ENCODE assay signal across 8 cellular contexts in genomic region chr20:49218739-49219090, GRCh38. TPM values are rescaled to one million over a fixed set of nuclear protein-coding genes. Genes with fewer than 3 reads are reported as not detected.
A peak's percentile ranks its signal among the peaks of the same experiment; 100 is the strongest.
DNase-seq lines count a peak whose midpoint lies in the region; ATAC-seq, FAIRE-seq and TF ChIP-seq lines count a peak whose summit lies in the region.
"Not testable (repeated sequence)": the region's sequence is repeated elsewhere in the genome, so short reads cannot be mapped to it uniquely, and the experiment has no call there.

No MANE protein-coding gene starts in this region.

- peaks cover 15 to 20% of the 10 kb centered on the region in 2 experiments for H3K36me3 ChIP-seq in HCT116 (ENCODE audit: control insufficient read depth in 1 of 2, insufficient read depth in 2 of 2, low read length in 2 of 2)
- H3K36me3 ChIP-seq in OCI-LY7 (ENCODE audit: insufficient read depth, low read length): peaks cover 22% of the 10 kb centered on the region
- H3K36me3 ChIP-seq in mucosa of rectum (ENCODE audit: control insufficient read depth in 2 of 2, insufficient read depth in 2 of 2, low read length in 2 of 2): peaks cover 14 to 16% of the 10 kb centered on the region in 2 donors
- H3K36me3 ChIP-seq in skeletal muscle tissue (ENCODE audit: control insufficient read depth in 3 of 3, insufficient read depth in 3 of 3, low read length in 3 of 3): peaks cover 10 to 18% (median 12%) of the 10 kb centered on the region in 3 donors

- intact Hi-C loops in HCT116 (cut with micrococcal nuclease) (loop anchor here (5.0 kb wide), 1 partner anchor 581 kb away; no protein-coding TSS in a partner anchor), OCI-LY7 (cut with micrococcal nuclease; ENCODE audit: unreplicated experiment) (loop anchor here (1.0 to 5.0 kb wide), 3 partner anchors 30 to 171 kb away; partner anchors contain the start of genes CSE1L, STAU1 and ZNFX1), head of caudate nucleus (cut with DNase I) (loop anchor here (2.0 to 5.0 kb wide), 2 partner anchors 60 to 86 kb away; partner anchors contain the start of gene ZNFX1)

- H4K20me1 ChIP-seq in HCT116 (ENCODE audit: insufficient read depth); OCI-LY7 (ENCODE audit: insufficient read depth, low read length): not testable (repeated sequence)

- H3K27me3 Mint-ChIP-seq in activated CD8-positive, alpha-beta memory T cell treated with anti-CD3 and anti-CD28 coated beads, Interleukin-2, amount 10 ng/mL, durations not matched to agents 7 days and 5 days; central memory CD8-positive, alpha-beta T cell: not testable (repeated sequence)

- not testable (repeated sequence) for TF ChIP-seq RAD21 in A549 (conservative IDR thresholded peaks at IDR 0.05 in 1 of 2, IDR thresholded peaks at IDR 0.05 in 1 of 2); HCT116 (IDR thresholded peaks at IDR 0.05; ENCODE audit: low read depth)

- ATAC-seq in A549 (peak in 1 of 2 experiments; percentile 26; a peak in 3 of 6 replicates), HCT116 (0 out of 2 replicates have a peak, but pooled peaks have one; percentile 3)
- ATAC-seq in activated CD8-positive, alpha-beta memory T cell treated with anti-CD3 and anti-CD28 coated beads, Interleukin-2, amount 10 ng/mL, durations not matched to agents 7 days and 5 days: peak; percentile 1
- ATAC-seq in central memory CD8-positive, alpha-beta T cell (replicated peaks; ENCODE audit: extremely low read depth, poor library complexity, severe bottlenecking): not testable (repeated sequence)

- H3K79me2 ChIP-seq in HCT116 (ENCODE audit: insufficient read depth, low read length): peaks cover 33% of the 10 kb centered on the region
- peaks cover 26% of the 10 kb centered on the region for H3K79me2 ChIP-seq in OCI-LY7 (ENCODE audit: insufficient read depth, low read depth, low read length)

- POLR2A ChIA-PET in A549 (lab: Yijun Ruan, JAX): interaction anchor here (0.6 to 1.2 kb wide), 22 partner anchors 12 to 1867 kb away, joined by 3 to 12 read pairs (median 4); partner anchors contain the start of genes CSE1L, STAU1 and ZNFX1
- POLR2A ChIA-PET in HCT116 (lab: Charles Lee): interaction anchor here (0.7 to 1.6 kb wide), 10 partner anchors 13 to 255 kb away, joined by 3 to 5 read pairs (median 3); partner anchors contain the start of genes CSE1L and ZNFX1
- POLR2A ChIA-PET in OCI-LY7 (lab: Charles Lee): interaction anchor here (0.7 to 1.3 kb wide), 5 partner anchors 30 to 151 kb away, joined by 3 to 5 read pairs (median 4); no protein-coding TSS in a partner anchor

- TF ChIP-seq POLR2A in A549 (IDR thresholded peaks at IDR 0.05; ENCODE audit: low read length); HCT116 (IDR thresholded peaks at IDR 0.05; ENCODE audit: borderline replicate concordance, extremely low read depth, insufficient read depth, insufficient read length): not testable (repeated sequence)

- TF ChIP-seq CTCF in A549 (IDR thresholded peaks at IDR 0.05); HCT116 (IDR thresholded peaks at IDR 0.05 in 2 of 3, conservative IDR thresholded peaks at IDR 0.05 in 1 of 3; ENCODE audit: borderline replicate concordance in 1 of 3, insufficient read depth in 1 of 3, low read depth in 2 of 3, low read length in 2 of 3); OCI-LY7 (conservative IDR thresholded peaks at IDR 0.05; ENCODE audit: low read length): not testable (repeated sequence)

- H3K4me2 ChIP-seq in A549: peak overlapping the region; percentile 78
- H3K4me2 ChIP-seq in HCT116 (ENCODE audit: low read length): peak overlapping the region; percentile 73
- H3K4me2 ChIP-seq in OCI-LY7 (ENCODE audit: low read length): peak overlapping the region; percentile 56

- H2AFZ ChIP-seq in HCT116 (ENCODE audit: low read depth, low read length, poor library complexity, severe bottlenecking): not testable (repeated sequence)
- peak overlapping the region; percentile 81; the same call in 1 of the 2 replicates for H2AFZ ChIP-seq in OCI-LY7 (ENCODE audit: low read length)

- DNase-seq in A549 (ENCODE audit: low read depth in 1 of 2, low spot score in 1 of 2): peak in 1 of 2 experiments; percentile 23
- DNase-seq in HCT116 (ENCODE audit: low read depth, low spot score); OCI-LY7 (ENCODE audit: low spot score); activated CD8-positive, alpha-beta memory T cell treated with anti-CD3 and anti-CD28 coated beads, Interleukin-2, amount 10 ng/mL, durations not matched to agents 7 days and 5 days; central memory CD8-positive, alpha-beta T cell (ENCODE audit: low spot score in 2 of 2): not testable (repeated sequence)
- DNase-seq in head of caudate nucleus: peak in 29 of 42 donors; percentile 4 to 56 (median 26)

- peak overlapping the region; percentile 91 to 92 for H3K27ac ChIP-seq in A549
- peak overlapping the region; percentile 55 for H3K27ac ChIP-seq in HCT116 (ENCODE audit: low read depth, low read length)
- peak overlapping the region; percentile 49 for H3K27ac ChIP-seq in OCI-LY7 (ENCODE audit: low read depth, low read length, poor library complexity, severe bottlenecking)
- peak overlapping the region in 1 of 2 donors; percentile 42 for H3K27ac ChIP-seq in mucosa of rectum (ENCODE audit: low read depth in 2 of 2, low read length in 2 of 2)
- peak overlapping the region; percentile 85 for H3K27ac ChIP-seq in skeletal muscle tissue (ENCODE audit: low read depth, low read length)

- H3K4me1 ChIP-seq in A549 (peaks cover 14% of the 10 kb centered on the region), HCT116 (ENCODE audit: control insufficient read depth in 1 of 2, insufficient read depth in 2 of 2, low read length in 2 of 2) (peaks cover 18 to 23% of the 10 kb centered on the region in 2 experiments), OCI-LY7 (ENCODE audit: insufficient read depth, low read length, poor library complexity, severe bottlenecking) (peaks cover 24% of the 10 kb centered on the region), mucosa of rectum (ENCODE audit: control insufficient read depth in 2 of 2, insufficient read depth in 2 of 2, low read length in 2 of 2) (peaks cover 10 to 13% of the 10 kb centered on the region in 2 donors), skeletal muscle tissue (ENCODE audit: control insufficient read depth in 3 of 3, insufficient read depth in 3 of 3, low read length in 3 of 3) (peaks cover 11 to 15% (median 12%) of the 10 kb centered on the region in 3 donors)

- H3K4me1 Mint-ChIP-seq in activated CD8-positive, alpha-beta memory T cell treated with anti-CD3 and anti-CD28 coated beads, Interleukin-2, amount 10 ng/mL, durations not matched to agents 7 days and 5 days: peaks cover 26% of the 10 kb centered on the region
- H3K4me1 Mint-ChIP-seq in central memory CD8-positive, alpha-beta T cell: peaks cover 26% of the 10 kb centered on the region

- not testable (repeated sequence) for H3K9me3 Mint-ChIP-seq in activated CD8-positive, alpha-beta memory T cell treated with anti-CD3 and anti-CD28 coated beads, Interleukin-2, amount 10 ng/mL, durations not matched to agents 7 days and 5 days (ENCODE audit: low read depth); central memory CD8-positive, alpha-beta T cell

- peak overlapping the region; percentile 93 for H3K27ac Mint-ChIP-seq in activated CD8-positive, alpha-beta memory T cell treated with anti-CD3 and anti-CD28 coated beads, Interleukin-2, amount 10 ng/mL, durations not matched to agents 7 days and 5 days
- peak overlapping the region; percentile 93 for H3K27ac Mint-ChIP-seq in central memory CD8-positive, alpha-beta T cell (ENCODE audit: low read depth)

- peaks cover 19% of the 10 kb centered on the region for H3K36me3 Mint-ChIP-seq in activated CD8-positive, alpha-beta memory T cell treated with anti-CD3 and anti-CD28 coated beads, Interleukin-2, amount 10 ng/mL, durations not matched to agents 7 days and 5 days
- peaks cover 35% of the 10 kb centered on the region for H3K36me3 Mint-ChIP-seq in central memory CD8-positive, alpha-beta T cell (ENCODE audit: insufficient read depth)

- H3K4me3 ChIP-seq in A549 (peak overlapping the region; percentile 21; the same call in 2 of the 3 replicates), HCT116 (replicated peaks in 1 of 2; ENCODE audit: low read depth in 1 of 2, low read length in 2 of 2) (peak overlapping the region; percentile 12 to 95; a peak in 3 of 4 replicates), OCI-LY7 (ENCODE audit: low read depth, low read length, poor library complexity, severe bottlenecking) (peak overlapping the region; percentile 86), mucosa of rectum (ENCODE audit: low read length in 2 of 2) (peak overlapping the region; percentile 34 to 100), skeletal muscle tissue (ENCODE audit: low read length in 3 of 3) (peak overlapping the region; percentile 97 to 99 (median 98))

- RAD21 ChIA-PET in HCT116 (lab: Charles Lee; ENCODE audit: low non-redundant PET in 1 of 2, low total read pairs in 2 of 2, uncharacterized antibody in 2 of 2, unreplicated experiment in 2 of 2): not testable (repeated sequence)

- not testable (repeated sequence) for TF ChIP-seq EP300 in A549 (IDR thresholded peaks at IDR 0.05)

- CTCF ChIA-PET in A549 (lab: Yijun Ruan, JAX) (interaction anchor here (0.6 to 3.7 kb wide), 4 partner anchors 73 to 297 kb away, joined by 3 to 45 read pairs (median 7); no protein-coding TSS in a partner anchor), HCT116 (lab: Charles Lee) (interaction anchor here (1.0 to 2.8 kb wide), 2 partner anchors 85 to 561 kb away, joined by 4 to 57 read pairs; no protein-coding TSS in a partner anchor)
- CTCF ChIA-PET in OCI-LY7 (lab: Charles Lee; ENCODE audit: unreplicated experiment): not testable (repeated sequence)
- CTCF ChIA-PET in activated CD8-positive, alpha-beta memory T cell treated with anti-CD3 and anti-CD28 coated beads, Interleukin-2, amount 10 ng/mL, durations not matched to agents 7 days and 5 days (lab: Charles Lee): interaction anchor here (0.6 to 11.7 kb wide), 15 partner anchors 8 to 542 kb away, joined by 3 to 161 read pairs (median 4); partner anchors contain the start of gene STAU1

- not testable (repeated sequence) for FAIRE-seq in A549 (lab: Jason Lieb, UNC)

- not testable (repeated sequence) for H3K9me2 ChIP-seq in HCT116 (ENCODE audit: insufficient read depth); OCI-LY7 (ENCODE audit: insufficient read depth, low read length)

- TSS peak; percentile 99 for BruUV-seq in HCT116 (replicated peaks; lab: Mats Ljungman, UMichigan)
- BruUV-seq in OCI-LY7 (replicated peaks; lab: Mats Ljungman, UMichigan): TSS peak; percentile 99

- H3K9ac ChIP-seq in HCT116 (ENCODE audit: low read length): peak overlapping the region; percentile 86
- peak overlapping the region; percentile 47 to 89 for H3K9ac ChIP-seq in mucosa of rectum (ENCODE audit: low read depth in 1 of 2, low read length in 2 of 2)
- peak overlapping the region in 1 of 3 donors; percentile 92 for H3K9ac ChIP-seq in skeletal muscle tissue (ENCODE audit: low read depth in 1 of 3, low read length in 3 of 3)

- not testable (repeated sequence) for H3K27me3 ChIP-seq in HCT116 (ENCODE audit: insufficient read depth, low read length); mucosa of rectum (ENCODE audit: control insufficient read depth in 2 of 2, insufficient read depth in 2 of 2, low read length in 2 of 2); skeletal muscle tissue (ENCODE audit: control insufficient read depth in 3 of 3, insufficient read depth in 3 of 3, low read length in 3 of 3)

- H3K4me3 Mint-ChIP-seq in activated CD8-positive, alpha-beta memory T cell treated with anti-CD3 and anti-CD28 coated beads, Interleukin-2, amount 10 ng/mL, durations not matched to agents 7 days and 5 days: peak overlapping the region; percentile 89
- H3K4me3 Mint-ChIP-seq in central memory CD8-positive, alpha-beta T cell: peak overlapping the region; percentile 88

- not testable (repeated sequence) for H3K9me3 ChIP-seq in A549; HCT116 (ENCODE audit: control insufficient read depth in 1 of 2, insufficient read depth in 1 of 2, low read depth in 1 of 2, low read length in 2 of 2); OCI-LY7 (ENCODE audit: low read length); mucosa of rectum (ENCODE audit: control insufficient read depth in 2 of 2, low read length in 2 of 2); skeletal muscle tissue (ENCODE audit: control insufficient read depth in 3 of 3, low read length in 3 of 3)

- 50% methylated on average over 13 of the region's 13 CpGs for WGBS in A549 (ENCODE audit: missing lambda C conversion rate)

RNA-seq across cellular contexts. Expression of gene DDX27, which starts 0.5 kb away (rescaled TPM):
- polyA plus RNA-seq in A549 (2011; rRNA removed) (60.2 and 69.3 TPM in 2 replicates), A549 (2017; fragmentation: RNase III; extraction: RNeasy Plus Mini Kit Qiagen cat#74134 plus additional on column Dnase treatment) (69.3 to 74.2 TPM (median 71.0 TPM) in 3 replicates)
- polyA plus RNA-seq in A549 (2012; cell fraction: cytosol; rRNA removed): 77.8 and 85.9 TPM in 2 replicates
- 118 and 136 TPM in 2 replicates for polyA plus RNA-seq in A549 (2012; cell fraction: nucleus; rRNA removed)
- polyA minus RNA-seq in A549 (2011; rRNA and poly(A)+ RNA removed): 53.4 and 64.8 TPM in 2 replicates
- total RNA-seq in HCT116 (2021; ENCODE audit: unreplicated experiment) (32.1 TPM), OCI-LY7 (2022) (54.3 and 57.0 TPM in 2 replicates), skeletal muscle tissue (13.0 TPM)
- 28.0 and 31.7 TPM in 2 replicates for polyA plus RNA-seq in HCT116 (2012)
- total RNA-seq in OCI-LY7 (2014; rRNA removed; shearing (Covaris generic)): 48.2 and 53.9 TPM in 2 replicates
- total RNA-seq in activated CD8-positive, alpha-beta memory T cell treated with anti-CD3 and anti-CD28 coated beads, Interleukin-2, amount 10 ng/mL, durations not matched to agents 7 days and 5 days: 10 to 100 TPM; 40.5 to 52.7 TPM

RNA-seq across cellular contexts. Expression of gene STAU1, which starts 30.6 kb away (rescaled TPM):
- polyA plus RNA-seq in A549 (2011; rRNA removed): 74.7 and 76.4 TPM in 2 replicates
- 30.7 and 32.5 TPM in 2 replicates for polyA plus RNA-seq in A549 (2012; cell fraction: cytosol; rRNA removed)
- 18.4 and 27.6 TPM in 2 replicates for polyA plus RNA-seq in A549 (2012; cell fraction: nucleus; rRNA removed)
- 59.6 to 64.0 TPM (median 60.8 TPM) in 3 replicates for polyA plus RNA-seq in A549 (2017; fragmentation: RNase III; extraction: RNeasy Plus Mini Kit Qiagen cat#74134 plus additional on column Dnase treatment)
- polyA minus RNA-seq in A549 (2011; rRNA and poly(A)+ RNA removed): 46.8 and 50.9 TPM in 2 replicates
- total RNA-seq in HCT116 (2021; ENCODE audit: unreplicated experiment): 90.3 TPM
- polyA plus RNA-seq in HCT116 (2012): 43.4 and 55.9 TPM in 2 replicates
- 36.8 and 40.7 TPM in 2 replicates for total RNA-seq in OCI-LY7 (2014; rRNA removed; shearing (Covaris generic))
- total RNA-seq in OCI-LY7 (2022): 66.8 and 70.2 TPM in 2 replicates
- total RNA-seq in activated CD8-positive, alpha-beta memory T cell treated with anti-CD3 and anti-CD28 coated beads, Interleukin-2, amount 10 ng/mL, durations not matched to agents 7 days and 5 days: 10 to 100 TPM; 56.2 to 66.8 TPM
- total RNA-seq in skeletal muscle tissue: 27.1 TPM

RNA-seq across cellular contexts. Expression of gene ZNFX1, which starts 59.1 kb away (rescaled TPM):
- 6.0 and 14.2 TPM in 2 replicates for polyA plus RNA-seq in A549 (2011; rRNA removed)
- 3.0 and 3.9 TPM in 2 replicates for polyA plus RNA-seq in A549 (2012; cell fraction: cytosol; rRNA removed)
- polyA plus RNA-seq in A549 (2012; cell fraction: nucleus; rRNA removed): 4.9 and 8.0 TPM in 2 replicates
- 11.5 to 13.7 TPM (median 11.9 TPM) in 3 replicates for polyA plus RNA-seq in A549 (2017; fragmentation: RNase III; extraction: RNeasy Plus Mini Kit Qiagen cat#74134 plus additional on column Dnase treatment)
- 26.9 and 27.7 TPM in 2 replicates for polyA minus RNA-seq in A549 (2011; rRNA and poly(A)+ RNA removed)
- 24.1 TPM for total RNA-seq in HCT116 (2021; ENCODE audit: unreplicated experiment)
- polyA plus RNA-seq in HCT116 (2012): 11.8 and 14.2 TPM in 2 replicates
- 14.9 and 15.1 TPM in 2 replicates for total RNA-seq in OCI-LY7 (2014; rRNA removed; shearing (Covaris generic))
- 17.1 and 17.6 TPM in 2 replicates for total RNA-seq in OCI-LY7 (2022)
- 10 to 100 TPM; 69.2 to 88.6 TPM for total RNA-seq in activated CD8-positive, alpha-beta memory T cell treated with anti-CD3 and anti-CD28 coated beads, Interleukin-2, amount 10 ng/mL, durations not matched to agents 7 days and 5 days
- 13.6 TPM for total RNA-seq in skeletal muscle tissue

Comparison
In these comparisons a context has a peak if more than half of its experiments do, and no peak if none do; other contexts are left out.
1. H3K4me3 ChIP-seq: peak in every context shown above with its lines; median percentile 98 in skeletal muscle tissue; 86 in OCI-LY7; 67 in mucosa of rectum; 54 in HCT116; 21 in A549.